8 cellular contexts compared by ENCODE assay signal in genomic region chr9:4490705-4491620, GRCh38. TPM values are rescaled to one million over a fixed set of nuclear protein-coding genes. Genes with fewer than 3 reads are reported as not detected.
DNase-seq lines count a peak whose midpoint lies in the region; ATAC-seq, FAIRE-seq and TF ChIP-seq lines count a peak whose summit lies in the region.

No MANE protein-coding gene starts in this region.

- 1% methylated on average over 45 to 52 of the region's 52 CpGs for WGBS in pancreas, 2 donors

- peak overlapping the region; percentile 75 for H3K4me3 Mint-ChIP-seq in T-helper 17 cell

- H3K36me3 Mint-ChIP-seq in T-helper 17 cell (ENCODE audit: low read depth) = peaks cover 2% of the 10 kb centered on the region

- no peaks in the 10 kb centered on the region for H3K9me3 ChIP-seq in T-helper 17 cell (ENCODE audit: control insufficient read depth, low read length, poor library complexity, severe bottlenecking)
- H3K9me3 ChIP-seq in pancreas = no peaks in the 10 kb centered on the region

- H3K4me3 ChIP-seq in foreskin fibroblast (ENCODE audit: low read depth in 1 of 2, low read length in 2 of 2) (peak overlapping the region; percentile 56 to 80), pancreas (peak overlapping the region; percentile 55 to 74 (median 64))

- intact Hi-C loops in pancreas (cut with DNase I) = no loop called here

- peak; percentile 17 for ATAC-seq in HG02571 (IDR thresholded peaks at IDR 0.05; ENCODE audit: unreplicated experiment)
- ATAC-seq in T-helper 17 cell = no peak
- ATAC-seq in pancreas = peak in 3 of 4 donors; percentile 5 to 17 (median 9)
- no peak for ATAC-seq in GM21825 (IDR thresholded peaks at IDR 0.05; ENCODE audit: unreplicated experiment)

- no peaks in the 10 kb centered on the region for H3K36me3 ChIP-seq in pancreas

- H3K4me1 Mint-ChIP-seq in T-helper 17 cell = peaks cover 12% of the 10 kb centered on the region

- DNase-seq in NCI-H146 (lab: John Stamatoyannopoulos, UW) (peak; percentile 32), NCI-H146 treated with DMSO at 0.1 percent for 48 hours (lab: John Stamatoyannopoulos, UW; ENCODE audit: unreplicated experiment) (no peak), T-helper 17 cell (no peak), foreskin fibroblast (peak in 1 of 2 donors; percentile 27), pancreas (peak in 2 of 6 donors; percentile 62 to 67), AML-193 (lab: John Stamatoyannopoulos, UW) (no peak)

- H3K27ac Mint-ChIP-seq in T-helper 17 cell = no peak overlapping the region

- H3K27ac ChIP-seq in pancreas = peak overlapping the region in 3 of 4 donors; percentile 19 to 84 (median 59)

- TF ChIP-seq CTCF in foreskin fibroblast (IDR thresholded peaks at IDR 0.05; ENCODE audit: low read depth, low read length) (no peak), pancreas (IDR thresholded peaks at IDR 0.05) (no peak)

- H3K27me3 ChIP-seq in pancreas = no peaks in the 10 kb centered on the region

- H3K4me1 ChIP-seq in pancreas = peaks cover 0 to 3% (median 0%) of the 10 kb centered on the region in 3 donors

- peaks cover 59% of the 10 kb centered on the region for H3K27me3 Mint-ChIP-seq in T-helper 17 cell

- no peak for FAIRE-seq in pancreas (lab: Jason Lieb, UNC)

RNA-seq across cellular contexts. Expression of gene SLC1A1, which starts 0.7 kb away (rescaled TPM):
- total RNA-seq in T-helper 17 cell = under 1 TPM; 0.07 to 0.13 TPM
- total RNA-seq in pancreas = 1 to 10 TPM; 1.3 to 4.9 (median 2.5) TPM
- 1 to 10 TPM; 1.4 to 3.1 TPM for polyA plus RNA-seq in pancreas

Comparison
In these comparisons a context has a peak if more than half of its experiments do, and no peak if none do; other contexts are left out.
1. ATAC-seq: peak in HG02571 (single experiment) and pancreas (3 of 4); none in T-helper 17 cell (single experiment) and GM21825 (single experiment).